8 cellular contexts compared by ENCODE assay signal in the genomic region with DNA sequence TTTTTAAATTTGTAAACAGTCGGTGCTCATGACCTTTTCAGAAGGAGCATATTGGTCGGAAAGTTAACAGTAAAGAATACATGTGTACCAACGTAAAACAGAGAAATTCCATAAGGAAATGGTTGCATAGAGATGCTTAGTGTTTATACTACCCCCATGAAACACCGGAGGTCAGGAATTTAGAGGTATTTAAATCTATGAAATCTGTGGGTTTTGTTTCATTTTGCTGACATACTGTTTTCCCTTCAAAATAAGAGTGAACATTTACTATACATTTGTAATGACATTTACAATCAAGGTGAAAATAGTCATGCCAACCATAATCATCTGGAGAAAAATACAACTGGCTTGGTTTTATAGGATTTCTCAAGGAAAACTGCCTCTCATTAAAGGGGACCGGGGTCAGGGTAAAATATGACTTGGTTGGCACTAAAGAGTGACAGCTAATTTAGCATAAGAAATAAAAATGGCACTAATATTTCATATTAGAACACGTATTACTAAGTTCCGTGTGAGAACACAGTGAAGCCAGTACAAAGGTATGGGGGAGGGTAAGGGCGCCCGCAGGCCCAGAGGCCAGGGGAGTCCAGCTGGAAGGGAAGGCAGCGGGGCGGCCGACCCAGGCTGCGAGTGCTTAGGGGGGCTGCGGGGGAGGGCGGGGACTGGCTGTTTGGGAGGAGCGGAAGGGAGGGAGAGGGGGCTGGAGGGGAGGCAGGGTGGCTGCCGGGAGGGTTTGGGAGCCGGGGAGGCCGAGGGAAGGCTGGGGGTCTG. TPM values are rescaled to one million over a fixed set of nuclear protein-coding genes. Genes with fewer than 3 reads are reported as not detected.
A peak's percentile ranks its signal among the peaks of the same experiment; 100 is the strongest.
DNase-seq lines count a peak whose midpoint lies in the region; ATAC-seq, FAIRE-seq and TF ChIP-seq lines count a peak whose summit lies in the region.

No MANE protein-coding gene starts in this region.

- intact Hi-C loops in mammary epithelial cell (cut with micrococcal nuclease), result loop anchor here (1.0 to 5.0 kb wide), 7 partner anchors 27 to 445 kb away; partner anchors contain the start of gene NIFK

- TF ChIP-seq CTCF in Peyer's patch (IDR thresholded peaks at IDR 0.05), result no peak
- no peak for TF ChIP-seq CTCF in mammary epithelial cell (conservative IDR thresholded peaks at IDR 0.05 in 1 of 2, IDR thresholded peaks at IDR 0.05 in 1 of 2; ENCODE audit: extremely low read depth in 1 of 2, insufficient read depth in 1 of 2, low read depth in 1 of 2, low read length in 2 of 2)

- TSS peak; percentile 33 for BruUV-seq in mammary epithelial cell (replicated peaks; lab: Mats Ljungman, UMichigan)

- peaks cover 0 to 24% (median 1%) of the 10 kb centered on the region in 4 donors for H3K4me1 ChIP-seq in Peyer's patch
- peaks cover 66% of the 10 kb centered on the region for H3K4me1 ChIP-seq in mammary epithelial cell (ENCODE audit: insufficient read depth, low read length)
- H3K4me1 ChIP-seq in small intestine (ENCODE audit: control insufficient read depth in 2 of 2, insufficient read depth in 1 of 2, low read depth in 1 of 2, low read length in 1 of 2), result peaks cover 0 to 2% of the 10 kb centered on the region in 2 donors

- peaks cover 62% of the 10 kb centered on the region for H3K79me2 ChIP-seq in mammary epithelial cell (ENCODE audit: insufficient read depth, low read length)

- no peaks in the 10 kb centered on the region for H4K20me1 ChIP-seq in mammary epithelial cell (ENCODE audit: insufficient read depth, low read length)

- 20% methylated on average over 9 of the region's 19 CpGs for WGBS in mammary epithelial cell (ENCODE audit: low coverage, missing lambda C conversion rate)
- WGBS in small intestine, 3 donors, result 9 to 20% (median 11%) methylated on average over 9 to 19 of the region's 19 CpGs

- H3K27me3 ChIP-seq in Peyer's patch (no peaks in the 10 kb centered on the region), mammary epithelial cell (ENCODE audit: insufficient read depth, low read length) (no peaks in the 10 kb centered on the region), small intestine (ENCODE audit: control insufficient read depth in 2 of 2, insufficient read depth in 2 of 2, low read length in 2 of 2) (no peaks in the 10 kb centered on the region)

- TF ChIP-seq POLR2A in Peyer's patch (IDR thresholded peaks at IDR 0.05), result no peak

- H3K9me3 ChIP-seq in Peyer's patch (no peaks in the 10 kb centered on the region), mammary epithelial cell (replicated peaks; ENCODE audit: insufficient read depth, low read length) (no peaks in the 10 kb centered on the region), small intestine (ENCODE audit: control insufficient read depth, low read depth) (no peaks in the 10 kb centered on the region)

- peak overlapping the region; percentile 88 for H3K4me2 ChIP-seq in mammary epithelial cell (ENCODE audit: insufficient read depth, low read depth, low read length)

- CTCF ChIA-PET in mammary epithelial cell (lab: Charles Lee; ENCODE audit: low non-redundant PET), result interaction anchor here (0.6 to 0.7 kb wide), 2 partner anchors 125 to 127 kb away, joined by 3 read pairs; no protein-coding TSS in a partner anchor

- H3K27ac ChIP-seq in Peyer's patch (peak overlapping the region; percentile 89 to 97 (median 95)), mammary epithelial cell (ENCODE audit: insufficient read depth, low read depth, low read length) (peak overlapping the region; percentile 98), small intestine (ENCODE audit: low read depth in 1 of 2, low read length in 1 of 2) (peak overlapping the region in 1 of 2 donors; percentile 99)

- H3K9ac ChIP-seq in mammary epithelial cell (ENCODE audit: insufficient read depth, low read length), result peak overlapping the region; percentile 95

- peak overlapping the region; percentile 68 for H2AFZ ChIP-seq in mammary epithelial cell (ENCODE audit: low read depth, low read length)

- DNase-seq in CD1c-positive myeloid dendritic cell (ENCODE audit: extremely low spot score), result peak; percentile 5
- peak in 2 of 3 donors; percentile 49 to 62 for DNase-seq in Peyer's patch
- no peak for DNase-seq in mammary epithelial cell
- peak; percentile 86 for DNase-seq in iPS-NIHi11 (ENCODE audit: low spot score)
- DNase-seq in small intestine, result peak; percentile 44

- ATAC-seq in GM19035 (IDR thresholded peaks at IDR 0.05; ENCODE audit: unreplicated experiment), result peak; percentile 6
- peak; percentile 10 for ATAC-seq in HG03432 (IDR thresholded peaks at IDR 0.05; ENCODE audit: unreplicated experiment)
- ATAC-seq in GM18861 (IDR thresholded peaks at IDR 0.05; ENCODE audit: unreplicated experiment), result no peak

- no peak for FAIRE-seq in small intestine (lab: Jason Lieb, UNC)

- H3K36me3 ChIP-seq in Peyer's patch (peaks cover 0 to 5% (median 0%) of the 10 kb centered on the region in 3 donors), mammary epithelial cell (ENCODE audit: insufficient read depth, low read length) (no peaks in the 10 kb centered on the region), small intestine (ENCODE audit: control insufficient read depth in 2 of 2, insufficient read depth in 2 of 2, low read length in 2 of 2) (peaks cover 0 to 2% of the 10 kb centered on the region in 2 donors)

- in situ Hi-C loops in mammary epithelial cell (cut with MboI; ENCODE audit: low sequenced_read_pairs in 2 of 2), result loop anchor here (5.0 to 10.0 kb wide), 2 partner anchors 135 to 188 kb away; no protein-coding TSS in a partner anchor

- dilution Hi-C loops in mammary epithelial cell (cut with HindIII; ENCODE audit: low sequenced_read_pairs), result loop anchor here (5.0 to 10.0 kb wide), 3 partner anchors 47 to 193 kb away; no protein-coding TSS in a partner anchor

- H3K4me3 ChIP-seq in Peyer's patch (peak overlapping the region; percentile 55 to 82 (median 68)), mammary epithelial cell (replicated peaks in 1 of 3; ENCODE audit: insufficient read depth in 1 of 3, low read depth in 2 of 3, low read length in 3 of 3) (peak overlapping the region; percentile 54 to 90 (median 70)), small intestine (ENCODE audit: low read depth in 1 of 2, low read length in 2 of 2) (peak overlapping the region; percentile 70 to 74)

RNA-seq across cellular contexts. Expression of gene RNU4ATAC, which starts 1.1 kb away (rescaled TPM):
- under 1 TPM in 1 of 4 donors, not detected in 3; under 0.01 TPM for total RNA-seq in Peyer's patch
- total RNA-seq in mammary epithelial cell, result under 1 TPM in 1 of 2 donors, not detected in 1; under 0.01 TPM
- not detected for polyA plus RNA-seq in mammary epithelial cell
- polyA minus RNA-seq in mammary epithelial cell, result not detected
- polyA plus RNA-seq in small intestine, result not detected
